ENCODE assay signal across 8 cellular contexts in genomic region chr13:30125422-30126073, GRCh38.
A peak's percentile ranks its signal among the peaks of the same experiment; 100 is the strongest.
DNase-seq lines count a peak whose midpoint lies in the region; ATAC-seq and TF ChIP-seq lines count a peak whose summit lies in the region.

No MANE protein-coding gene starts in this region.

- TF ChIP-seq CTCF in epithelial cell of proximal tubule (conservative IDR thresholded peaks at IDR 0.05; ENCODE audit: low read depth, low read length), result no peak

- no peak overlapping the region for H2BK120ac ChIP-seq in trophoblast cell (ENCODE audit: insufficient read depth, low read length, poor library complexity)

- no peak overlapping the region for H4K12ac ChIP-seq in trophoblast cell (ENCODE audit: low read depth, low read length)

- H3K79me1 ChIP-seq in trophoblast cell (ENCODE audit: low read length), result peaks cover 44% of the 10 kb centered on the region

- peaks cover 2% of the 10 kb centered on the region for H3K27me3 Mint-ChIP-seq in activated T-helper 1 cell treated with anti-CD3 and anti-CD28 coated beads, Interleukin-12 subunit alpha, Interleukin-12 subunit beta, Interleukin-2, Interleukin-4 antibody, amounts not matched to agents 30 ng/mL and 10 ng/mL and 1 ng/mL, durations not matched to agents 14 hours and 24 hours and 36 hours (ENCODE audit: insufficient read depth)
- H3K27me3 Mint-ChIP-seq in activated naive CD8-positive, alpha-beta T cell treated with anti-CD3 and anti-CD28 coated beads for 36 hours, result no peaks in the 10 kb centered on the region

- H3K27ac ChIP-seq in trophoblast cell (ENCODE audit: low read depth, low read length), result peak overlapping the region; percentile 13

- H3K9ac ChIP-seq in trophoblast cell (ENCODE audit: low read length), result no peak overlapping the region

- H3K27me3 ChIP-seq in trophoblast cell (ENCODE audit: insufficient read depth, low read length), result no peaks in the 10 kb centered on the region

- no peaks in the 10 kb centered on the region for H3K9me3 ChIP-seq in trophoblast cell (ENCODE audit: insufficient read depth, low read depth, low read length)

- H2BK5ac ChIP-seq in trophoblast cell (ENCODE audit: low read depth, low read length, poor library complexity), result no peak overlapping the region

- no peak overlapping the region for H3K14ac ChIP-seq in trophoblast cell (ENCODE audit: low read length)

- WGBS in trophoblast cell (ENCODE audit: extremely low coverage, insufficient coverage, insufficient read length), result no CpG with 5 or more reads among the region's 5 CpGs

- H3K23ac ChIP-seq in trophoblast cell (ENCODE audit: low read length), result no peak overlapping the region

- H3K4me1 ChIP-seq in trophoblast cell (ENCODE audit: control insufficient read depth in 1 of 2, insufficient read depth in 2 of 2, low read length in 2 of 2), result peaks cover 9 to 20% of the 10 kb centered on the region in 2 experiments

- peak overlapping the region; percentile 50 for H2BK12ac ChIP-seq in trophoblast cell (ENCODE audit: low read length)

- no peak overlapping the region for H2AK5ac ChIP-seq in trophoblast cell (ENCODE audit: low read length)

- no peak overlapping the region for H3K4ac ChIP-seq in trophoblast cell (ENCODE audit: low read depth, low read length)

- ATAC-seq in left ventricle myocardium superior, result no peak

- intact Hi-C loops in left ventricle myocardium superior (cut with micrococcal nuclease), result no loop called here
- intact Hi-C loops in activated T-helper 1 cell treated with anti-CD3 and anti-CD28 coated beads, Interleukin-12 subunit alpha, Interleukin-12 subunit beta, Interleukin-2, Interleukin-4 antibody, amounts not matched to agents 30 ng/mL and 10 ng/mL and 1 ng/mL, durations not matched to agents 14 hours and 24 hours and 36 hours (cut with micrococcal nuclease), result no loop called here

- H3K36me3 ChIP-seq in trophoblast cell (ENCODE audit: control insufficient read depth in 1 of 2, insufficient read depth in 2 of 2, low read length in 2 of 2), result no peaks in the 10 kb centered on the region

- peak; percentile 92 for DNase-seq in DMS53 treated with DMSO at 0.1 percent for 48 hours (lab: John Stamatoyannopoulos, UW; ENCODE audit: unreplicated experiment)
- DNase-seq in NCI-H510A (lab: John Stamatoyannopoulos, UW), result peak; percentile 61
- peak; percentile 91 for DNase-seq in epithelial cell of proximal tubule (ENCODE audit: low read depth)
- DNase-seq in trophoblast cell, result no peak
- DNase-seq in left ventricle myocardium superior, result no peak
- no peak for DNase-seq in activated T-helper 1 cell treated with anti-CD3 and anti-CD28 coated beads, Interleukin-12 subunit alpha, Interleukin-12 subunit beta, Interleukin-2, Interleukin-4 antibody, amounts not matched to agents 30 ng/mL and 10 ng/mL and 1 ng/mL, durations not matched to agents 14 hours and 24 hours and 36 hours (ENCODE audit: low spot score)
- no peak for DNase-seq in activated naive CD8-positive, alpha-beta T cell treated with anti-CD3 and anti-CD28 coated beads for 36 hours
- DNase-seq in NCI-H526 treated with DMSO at 0.1 percent for 48 hours (lab: John Stamatoyannopoulos, UW), result no peak

- peak overlapping the region; percentile 4 for H4K8ac ChIP-seq in trophoblast cell (ENCODE audit: low read depth, low read length)

- no peak overlapping the region for H3K4me3 ChIP-seq in epithelial cell of proximal tubule (ENCODE audit: low read depth, low read length)
- no peak overlapping the region for H3K4me3 ChIP-seq in trophoblast cell (ENCODE audit: low read depth, low read length)

- H2AFZ ChIP-seq in trophoblast cell (ENCODE audit: insufficient read depth, low read length, poor library complexity), result no peak overlapping the region

- no peak overlapping the region for H3K18ac ChIP-seq in trophoblast cell (ENCODE audit: low read length)

- H3K4me1 Mint-ChIP-seq in activated T-helper 1 cell treated with anti-CD3 and anti-CD28 coated beads, Interleukin-12 subunit alpha, Interleukin-12 subunit beta, Interleukin-2, Interleukin-4 antibody, amounts not matched to agents 30 ng/mL and 10 ng/mL and 1 ng/mL, durations not matched to agents 14 hours and 24 hours and 36 hours (ENCODE audit: low read depth), result peaks cover 16% of the 10 kb centered on the region
- H3K4me1 Mint-ChIP-seq in activated naive CD8-positive, alpha-beta T cell treated with anti-CD3 and anti-CD28 coated beads for 36 hours, result peaks cover 15% of the 10 kb centered on the region

- peak overlapping the region; percentile 64 for H4K91ac ChIP-seq in trophoblast cell (ENCODE audit: low read depth, low read length)

- peaks cover 6% of the 10 kb centered on the region for H3K79me2 ChIP-seq in trophoblast cell (ENCODE audit: control insufficient read depth, insufficient read depth, low read length, poor library complexity)

- no peak overlapping the region for H3K27ac Mint-ChIP-seq in activated T-helper 1 cell treated with anti-CD3 and anti-CD28 coated beads, Interleukin-12 subunit alpha, Interleukin-12 subunit beta, Interleukin-2, Interleukin-4 antibody, amounts not matched to agents 30 ng/mL and 10 ng/mL and 1 ng/mL, durations not matched to agents 14 hours and 24 hours and 36 hours
- H3K27ac Mint-ChIP-seq in activated naive CD8-positive, alpha-beta T cell treated with anti-CD3 and anti-CD28 coated beads for 36 hours, result no peak overlapping the region

- H3K4me3 Mint-ChIP-seq in activated T-helper 1 cell treated with anti-CD3 and anti-CD28 coated beads, Interleukin-12 subunit alpha, Interleukin-12 subunit beta, Interleukin-2, Interleukin-4 antibody, amounts not matched to agents 30 ng/mL and 10 ng/mL and 1 ng/mL, durations not matched to agents 14 hours and 24 hours and 36 hours, result no peak overlapping the region
- no peak overlapping the region for H3K4me3 Mint-ChIP-seq in activated naive CD8-positive, alpha-beta T cell treated with anti-CD3 and anti-CD28 coated beads for 36 hours

- H3K36me3 Mint-ChIP-seq in activated T-helper 1 cell treated with anti-CD3 and anti-CD28 coated beads, Interleukin-12 subunit alpha, Interleukin-12 subunit beta, Interleukin-2, Interleukin-4 antibody, amounts not matched to agents 30 ng/mL and 10 ng/mL and 1 ng/mL, durations not matched to agents 14 hours and 24 hours and 36 hours (ENCODE audit: low read depth), result peaks cover 1% of the 10 kb centered on the region
- no peaks in the 10 kb centered on the region for H3K36me3 Mint-ChIP-seq in activated naive CD8-positive, alpha-beta T cell treated with anti-CD3 and anti-CD28 coated beads for 36 hours

- no peak overlapping the region for H3K4me2 ChIP-seq in trophoblast cell (ENCODE audit: low read length)

- no peaks in the 10 kb centered on the region for H3K9me3 Mint-ChIP-seq in activated T-helper 1 cell treated with anti-CD3 and anti-CD28 coated beads, Interleukin-12 subunit alpha, Interleukin-12 subunit beta, Interleukin-2, Interleukin-4 antibody, amounts not matched to agents 30 ng/mL and 10 ng/mL and 1 ng/mL, durations not matched to agents 14 hours and 24 hours and 36 hours
- H3K9me3 Mint-ChIP-seq in activated naive CD8-positive, alpha-beta T cell treated with anti-CD3 and anti-CD28 coated beads for 36 hours, result no peaks in the 10 kb centered on the region

Comparison
In these comparisons a context has a peak if more than half of its experiments do, and no peak if none do; other contexts are left out.
1. DNase-seq: peak in DMS53 treated with DMSO at 0.1 percent for 48 hours (single experiment), NCI-H510A (single experiment) and epithelial cell of proximal tubule (single experiment); none in trophoblast cell (0 of 2), left ventricle myocardium superior (single experiment), activated T-helper 1 cell treated with anti-CD3 and anti-CD28 coated beads, Interleukin-12 subunit alpha, Interleukin-12 subunit beta, Interleukin-2, Interleukin-4 antibody, amounts not matched to agents 30 ng/mL and 10 ng/mL and 1 ng/mL, durations not matched to agents 14 hours and 24 hours and 36 hours (single experiment), activated naive CD8-positive, alpha-beta T cell treated with anti-CD3 and anti-CD28 coated beads for 36 hours (single experiment) and NCI-H526 treated with DMSO at 0.1 percent for 48 hours (single experiment).